ENCODE assay signal across 17 cellular contexts in the genomic region with DNA sequence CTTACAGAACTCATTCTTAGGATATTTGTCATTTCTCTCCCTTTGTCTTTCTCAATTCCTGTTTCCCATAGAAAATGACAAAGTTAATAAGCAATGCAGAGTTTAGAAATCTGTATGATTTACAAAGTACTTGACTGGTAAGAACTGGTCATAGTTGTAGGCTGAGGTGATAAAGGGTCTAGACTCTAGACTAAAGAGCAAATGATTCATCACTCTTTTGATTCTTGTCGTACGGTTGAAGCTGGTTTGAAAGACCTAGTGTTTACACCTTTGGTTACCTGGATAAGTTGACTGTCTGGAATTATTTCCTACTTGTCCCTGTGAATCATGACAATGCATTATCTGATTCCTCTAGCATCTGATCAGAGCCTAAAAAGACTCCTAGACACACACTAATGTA. TPM values are rescaled to one million over a fixed set of nuclear protein-coding genes. Genes with fewer than 3 reads are reported as not detected.
DNase-seq lines count a peak whose midpoint lies in the region; ATAC-seq and TF ChIP-seq lines count a peak whose summit lies in the region.
"Had no signal": no experiment of that assay in that cellular context is flagged by ENCODE, and none has a peak within 500 bp of the region (broad histone marks: within the 10 kb centered on the region; RNA-seq: fewer than 3 reads in every experiment).

No MANE protein-coding gene starts in this region.

- H3K9me3 Mint-ChIP-seq in activated naive CD4-positive, alpha-beta T cell treated with anti-CD3 and anti-CD28 coated beads, Interleukin-2, amount 50 U/mL, for 72 hours, result peaks cover 4 to 11% of the 10 kb centered on the region in 2 donors
- H3K9me3 Mint-ChIP-seq: GM23338 had no signal

- H3K27me3 ChIP-seq in Loucy (ENCODE audit: insufficient read depth, low read length, poor library complexity, severe bottlenecking), result no peaks in the 10 kb centered on the region
- no peaks in the 10 kb centered on the region for H3K27me3 ChIP-seq in upper lobe of right lung
- H3K27me3 ChIP-seq: adrenal gland, upper lobe of left lung had no signal

- peaks cover 0 to 13% of the 10 kb centered on the region in 2 donors for H3K36me3 Mint-ChIP-seq in activated naive CD4-positive, alpha-beta T cell treated with anti-CD3 and anti-CD28 coated beads, Interleukin-2, amount 50 U/mL, for 72 hours

- H3K4me2 ChIP-seq in Loucy (ENCODE audit: low read depth, low read length, poor library complexity, severe bottlenecking) (no peak overlapping the region), OCI-LY7 (ENCODE audit: low read length) (no peak overlapping the region)
- H3K4me2 ChIP-seq: GM23338 had no signal

- H3K9me3 ChIP-seq in Loucy (ENCODE audit: insufficient read depth, low read depth, low read length) (no peaks in the 10 kb centered on the region), upper lobe of right lung (no peaks in the 10 kb centered on the region), OCI-LY7 (ENCODE audit: low read length) (no peaks in the 10 kb centered on the region)
- H3K9me3 ChIP-seq: adrenal gland, upper lobe of left lung had no signal

- CTCF ChIA-PET in OCI-LY7 (lab: Charles Lee; ENCODE audit: unreplicated experiment), result no interaction called here

- TF ChIP-seq CTCF in Loucy (conservative IDR thresholded peaks at IDR 0.05; ENCODE audit: low read length) (no peak), fibroblast of mammary gland (conservative IDR thresholded peaks at IDR 0.05; ENCODE audit: control insufficient read depth, insufficient read depth, low read depth, low read length) (no peak), upper lobe of right lung (IDR thresholded peaks at IDR 0.05) (no peak), OCI-LY7 (conservative IDR thresholded peaks at IDR 0.05; ENCODE audit: low read length) (no peak)

- no peak for DNase-seq in activated naive CD4-positive, alpha-beta T cell treated with anti-CD3 and anti-CD28 coated beads, Interleukin-2, amount 50 U/mL, for 72 hours (ENCODE audit: low spot score in 2 of 2)
- no peak for DNase-seq in activated naive CD4-positive, alpha-beta T cell (lab: John Stamatoyannopoulos, UW)
- DNase-seq in fibroblast of mammary gland (ENCODE audit: low read depth), result peak; percentile 34
- DNase-seq in upper lobe of right lung, result no peak
- DNase-seq in COLO668 (lab: John Stamatoyannopoulos, UW; ENCODE audit: unreplicated experiment), result no peak
- no peak for DNase-seq in GDM1 (lab: John Stamatoyannopoulos, UW)
- DNase-seq in OCI-LY7 (ENCODE audit: low spot score), result no peak
- DNase-seq: adrenal gland, Kasumi-1, NCI-H187 treated with DMSO at 0.1 percent for 48 hours, NCI-H748 treated with DMSO at 0.1 percent for 48 hours, Right ventricle myocardium superior, T1000, upper lobe of left lung had no signal

- no TSS peak for BruUV-seq in OCI-LY7 (replicated peaks; lab: Mats Ljungman, UMichigan)

- H3K36me3 ChIP-seq in Loucy (ENCODE audit: insufficient read depth, low read length) (no peaks in the 10 kb centered on the region), upper lobe of right lung (no peaks in the 10 kb centered on the region), OCI-LY7 (ENCODE audit: insufficient read depth, low read length) (no peaks in the 10 kb centered on the region)
- H3K36me3 ChIP-seq: adrenal gland, upper lobe of left lung had no signal

- no peak overlapping the region for H3K27ac ChIP-seq in upper lobe of right lung
- no peak overlapping the region for H3K27ac ChIP-seq in OCI-LY7 (ENCODE audit: low read depth, low read length, poor library complexity, severe bottlenecking)
- H3K27ac ChIP-seq: adrenal gland, upper lobe of left lung had no signal

- ATAC-seq in activated naive CD4-positive, alpha-beta T cell treated with anti-CD3 and anti-CD28 coated beads, Interleukin-2, amount 50 U/mL, for 72 hours, result peak; percentile 92 to 93
- ATAC-seq in upper lobe of right lung, result peak; percentile 19
- ATAC-seq: GM23338 had no signal

- H3K79me2 ChIP-seq in Loucy (ENCODE audit: insufficient read depth, low read length) (no peaks in the 10 kb centered on the region), OCI-LY7 (ENCODE audit: insufficient read depth, low read depth, low read length) (no peaks in the 10 kb centered on the region)

- H4K20me1 ChIP-seq in Loucy (ENCODE audit: insufficient read depth, low read length, poor library complexity, severe bottlenecking), result no peaks in the 10 kb centered on the region
- no peaks in the 10 kb centered on the region for H4K20me1 ChIP-seq in OCI-LY7 (ENCODE audit: insufficient read depth, low read length)

- H3K4me3 ChIP-seq in Loucy (ENCODE audit: low read length, poor library complexity, severe bottlenecking), result no peak overlapping the region
- no peak overlapping the region for H3K4me3 ChIP-seq in fibroblast of mammary gland (ENCODE audit: control insufficient read depth, low read depth, low read length)
- H3K4me3 ChIP-seq in upper lobe of right lung, result no peak overlapping the region
- no peak overlapping the region for H3K4me3 ChIP-seq in OCI-LY7 (ENCODE audit: low read depth, low read length, poor library complexity, severe bottlenecking)
- H3K4me3 ChIP-seq: adrenal gland, GM23338, upper lobe of left lung had no signal

- H3K27ac Mint-ChIP-seq in activated naive CD4-positive, alpha-beta T cell treated with anti-CD3 and anti-CD28 coated beads, Interleukin-2, amount 50 U/mL, for 72 hours, result peak overlapping the region in 1 of 2 donors; percentile 41
- H3K27ac Mint-ChIP-seq: dendritic cell treated with granulocyte-macrophage colony-stimulating factor and Interleukin-4, amounts not matched to agents 40 ng/mL and 50 ng/mL, for 4 days; GM23338 had no signal

- peaks cover 24% of the 10 kb centered on the region for H3K4me1 ChIP-seq in Loucy (ENCODE audit: insufficient read depth, low read length, poor library complexity, severe bottlenecking)
- H3K4me1 ChIP-seq in upper lobe of right lung, result no peaks in the 10 kb centered on the region
- no peaks in the 10 kb centered on the region for H3K4me1 ChIP-seq in OCI-LY7 (ENCODE audit: insufficient read depth, low read length, poor library complexity, severe bottlenecking)
- H3K4me1 ChIP-seq: adrenal gland, upper lobe of left lung had no signal

- intact Hi-C loops in upper lobe of right lung (cut with DNase I), result no loop called here
- intact Hi-C loops in OCI-LY7 (cut with micrococcal nuclease; ENCODE audit: unreplicated experiment), result no loop called here

- H3K9me2 ChIP-seq in Loucy (replicated peaks; ENCODE audit: low read depth, low read length) (no peaks in the 10 kb centered on the region), OCI-LY7 (ENCODE audit: insufficient read depth, low read length) (no peaks in the 10 kb centered on the region)

- no peaks in the 10 kb centered on the region for H3F3A ChIP-seq in Loucy (ENCODE audit: low read depth)

- H2AFZ ChIP-seq in Loucy (ENCODE audit: low read length) (0 out of 2 replicates have a peak overlapping the region, but pooled peaks have one; percentile 46), OCI-LY7 (ENCODE audit: low read length) (no peak overlapping the region)
- H2AFZ ChIP-seq: GM23338 had no signal

- H3K9ac ChIP-seq in Loucy (ENCODE audit: low read depth, low read length, poor library complexity, severe bottlenecking), result no peak overlapping the region

- POLR2A ChIA-PET in OCI-LY7 (lab: Charles Lee), result interaction anchor here (0.6 kb wide), 1 partner anchor 680 kb away, joined by 3 read pairs; no protein-coding TSS in a partner anchor

RNA-seq across cellular contexts. Expression of a gene that starts 58.9 kb away (rescaled TPM):
- total RNA-seq in activated naive CD4-positive, alpha-beta T cell treated with anti-CD3 and anti-CD28 coated beads, Interleukin-2, amount 50 U/mL, for 72 hours, result under 1 TPM; 0.06 to 0.68 TPM
- total RNA-seq in upper lobe of right lung (1.3 TPM), OCI-LY7 (2022) (0.74 and 1.1 TPM in 2 replicates)
- total RNA-seq in OCI-LY7 (2014; rRNA removed; shearing (Covaris generic)), result 0.03 and 0.16 TPM in 2 replicates
- total RNA-seq: GM23338 had no signal
